Comparison of ENCODE assay signal across 22 cellular contexts in the genomic region with DNA sequence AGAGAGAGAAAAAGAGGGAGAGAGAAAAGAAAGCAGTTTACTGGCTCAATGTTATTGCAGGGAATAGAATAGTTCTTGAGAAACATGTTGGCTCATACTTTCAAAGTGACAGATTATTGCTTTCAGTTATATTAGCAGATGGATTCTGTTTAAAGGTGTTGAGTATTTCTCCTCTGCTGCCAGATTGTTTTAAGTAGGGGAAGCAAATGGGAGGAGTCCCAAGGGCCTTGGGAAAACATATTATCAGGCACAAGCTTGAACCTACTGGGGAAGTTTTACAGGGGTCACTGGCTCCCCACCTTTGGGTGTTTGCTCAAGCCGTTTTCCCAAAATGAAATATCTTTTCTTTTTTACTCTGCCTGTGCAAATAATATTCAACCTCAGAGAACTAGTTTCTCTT.
DNase-seq lines count a peak whose midpoint lies in the region; ATAC-seq and TF ChIP-seq lines count a peak whose summit lies in the region.
"Had no signal": no experiment of that assay in that cellular context is flagged by ENCODE, and none has a peak within 500 bp of the region (broad histone marks: within the 10 kb centered on the region; RNA-seq: fewer than 3 reads in every experiment).

No MANE protein-coding gene starts in this region.

- H3K4me3 ChIP-seq in right atrium auricular region, result no peak overlapping the region
- H3K4me3 ChIP-seq: BLaER1, GM12878 had no signal

- peaks cover 0 to 12% of the 10 kb centered on the region in 2 donors for H3K9me3 ChIP-seq in right atrium auricular region
- H3K9me3 ChIP-seq: BE2C, BLaER1 had no signal

- intact Hi-C loops in Right ventricle myocardium inferior (cut with DNase I) (no loop called here), left cardiac atrium (cut with DNase I) (no loop called here), left ventricle myocardium superior (cut with micrococcal nuclease) (no loop called here)

- H3K27ac ChIP-seq in right atrium auricular region, result no peak overlapping the region
- H3K27ac ChIP-seq: BLaER1 had no signal

- no peaks in the 10 kb centered on the region for H3K36me3 ChIP-seq in right atrium auricular region
- H3K36me3 ChIP-seq: BE2C, BLaER1 had no signal

- DNase-seq in Right ventricle myocardium inferior (ENCODE audit: missing footprints) (no peak), left cardiac atrium (no peak), left ventricle myocardium superior (no peak), right atrium auricular region (ENCODE audit: low spot score) (no peak), inferior parietal cortex (ENCODE audit: extremely low spot score) (no peak)
- DNase-seq: 8988T; ACHN; BE2C; C1 segment of cervical spinal cord; CD4-positive, alpha-beta memory T cell; CD4-positive, CD25-positive, alpha-beta regulatory T cell; CD8-positive, alpha-beta memory T cell; COR-L47; DMS 273 treated with DMSO at 0.1 percent for 48 hours; DMS153; DMS53; DMS79; DND-41; EL; GDM1 had no signal

- TF ChIP-seq CTCF in right atrium auricular region (IDR thresholded peaks at IDR 0.05), result no peak

- no peaks in the 10 kb centered on the region for H3K27me3 ChIP-seq in right atrium auricular region
- H3K27me3 ChIP-seq: BLaER1 had no signal

- peak; percentile 82 for ATAC-seq in Right ventricle myocardium inferior
- ATAC-seq in left cardiac atrium, result no peak
- peak; percentile 87 for ATAC-seq in left ventricle myocardium superior
- ATAC-seq: GM12878 had no signal

- H3K4me1 ChIP-seq in right atrium auricular region, result no peaks in the 10 kb centered on the region
- H3K4me1 ChIP-seq: BE2C, BLaER1 had no signal

Comparison
In these comparisons a context has a peak if more than half of its experiments do, and no peak if none do; other contexts are left out.
1. ATAC-seq: peak in Right ventricle myocardium inferior (single experiment) and left ventricle myocardium superior (single experiment); none in left cardiac atrium (0 of 2).